Comparison of ENCODE assay signal across 8 cellular contexts in genomic region chr2:19901458-19902271, GRCh38. TPM values are rescaled to one million over a fixed set of nuclear protein-coding genes. Genes with fewer than 3 reads are reported as not detected.
DNase-seq lines count a peak whose midpoint lies in the region; ATAC-seq and TF ChIP-seq lines count a peak whose summit lies in the region.

TTC32 (minus strand) TSS chr2:19901983; CDS start chr2:19901854, 129 bp downstream.

- H3K27ac ChIP-seq in mammary epithelial cell (ENCODE audit: insufficient read depth, low read depth, low read length): peak within 1 kb of the TSS; percentile 97
- peak within 1 kb of the TSS; percentile 91 for H3K27ac ChIP-seq in smooth muscle cell (ENCODE audit: low read depth)

- H3K36me3 ChIP-seq in mammary epithelial cell (ENCODE audit: insufficient read depth, low read length): no peaks in the 10 kb centered on the region
- H3K36me3 ChIP-seq in smooth muscle cell (ENCODE audit: low read depth): no peaks in the 10 kb centered on the region

- peak within 1 kb of the TSS; percentile 100 for H3K9ac ChIP-seq in mammary epithelial cell (ENCODE audit: insufficient read depth, low read length)
- H3K9ac ChIP-seq in smooth muscle cell (ENCODE audit: low read depth): peak within 1 kb of the TSS; percentile 95

- intact Hi-C loops in mammary epithelial cell (cut with micrococcal nuclease): loop anchor here (1.0 to 5.0 kb wide), 3 partner anchors 10 to 197 kb away; no protein-coding TSS in a partner anchor

- DNase-seq in AG08396 (ENCODE audit: low spot score) (peak; percentile 96), NCI-H2227 treated with DMSO at 0.1 percent for 48 hours (lab: John Stamatoyannopoulos, UW) (peak; percentile 97), mammary epithelial cell (peak; percentile 95), iPS-NIHi7 (ENCODE audit: extremely low spot score) (peak; percentile 96), smooth muscle cell (lab: John Stamatoyannopoulos, UW; ENCODE audit: unreplicated experiment) (peak; percentile 96)

- ATAC-seq in HG03175 (IDR thresholded peaks at IDR 0.05; ENCODE audit: unreplicated experiment): peak; percentile 89

- H3K79me2 ChIP-seq in mammary epithelial cell (ENCODE audit: insufficient read depth, low read length) (peaks cover 41% of the 10 kb centered on the region), smooth muscle cell (ENCODE audit: low read depth) (peaks cover 41% of the 10 kb centered on the region)

- H3K4me1 ChIP-seq in mammary epithelial cell (ENCODE audit: insufficient read depth, low read length): peaks cover 23% of the 10 kb centered on the region
- H3K4me1 ChIP-seq in smooth muscle cell (ENCODE audit: low read depth): peaks cover 27% of the 10 kb centered on the region

- peak; percentile 90 for TF ChIP-seq POLR2A in GM18951 (IDR thresholded peaks at IDR 0.05; ENCODE audit: extremely low read depth, insufficient read depth, insufficient read length)

- H3K27me3 ChIP-seq in mammary epithelial cell (ENCODE audit: insufficient read depth, low read length) (no peaks in the 10 kb centered on the region), smooth muscle cell (ENCODE audit: low read depth) (peaks cover 5% of the 10 kb centered on the region)

- no peak for TF ChIP-seq CTCF in WI38 (IDR thresholded peaks at IDR 0.05; ENCODE audit: low read depth, low read length)
- TF ChIP-seq CTCF in mammary epithelial cell (conservative IDR thresholded peaks at IDR 0.05 in 1 of 2, IDR thresholded peaks at IDR 0.05 in 1 of 2; ENCODE audit: extremely low read depth in 1 of 2, insufficient read depth in 1 of 2, low read depth in 1 of 2, low read length in 2 of 2): no peak
- TF ChIP-seq CTCF in smooth muscle cell (IDR thresholded peaks at IDR 0.05; ENCODE audit: borderline replicate concordance, insufficient read depth, poor library complexity, severe bottlenecking): no peak

- peak within 1 kb of the TSS; percentile 89 for H2AFZ ChIP-seq in mammary epithelial cell (ENCODE audit: low read depth, low read length)
- H2AFZ ChIP-seq in smooth muscle cell (ENCODE audit: low read depth): peak within 1 kb of the TSS; percentile 89

- no TSS peak for BruUV-seq in mammary epithelial cell (replicated peaks; lab: Mats Ljungman, UMichigan)

- H4K20me1 ChIP-seq in mammary epithelial cell (ENCODE audit: insufficient read depth, low read length) (no peaks in the 10 kb centered on the region), smooth muscle cell (ENCODE audit: low read depth) (peaks cover 26% of the 10 kb centered on the region)

- dilution Hi-C loops in mammary epithelial cell (cut with HindIII; ENCODE audit: low sequenced_read_pairs): no loop called here

- under 1% methylated on average over 64 of the region's 70 CpGs for WGBS in mammary epithelial cell (ENCODE audit: low coverage, missing lambda C conversion rate)
- WGBS in smooth muscle cell (ENCODE audit: low lambda C conversion rate): under 1% methylated on average over 67 of the region's 70 CpGs

- H3K4me3 ChIP-seq in WI38 (ENCODE audit: low read depth, low read length): peak within 1 kb of the TSS; percentile 95
- peak within 1 kb of the TSS; percentile 92 to 94 (median 93) for H3K4me3 ChIP-seq in mammary epithelial cell (replicated peaks in 1 of 3; ENCODE audit: insufficient read depth in 1 of 3, low read depth in 2 of 3, low read length in 3 of 3)
- peak within 1 kb of the TSS; percentile 68 for H3K4me3 ChIP-seq in smooth muscle cell

- no peaks in the 10 kb centered on the region for H3K9me3 ChIP-seq in mammary epithelial cell (replicated peaks; ENCODE audit: insufficient read depth, low read length)
- H3K9me3 ChIP-seq in smooth muscle cell (replicated peaks; ENCODE audit: low read depth): no peaks in the 10 kb centered on the region

- peaks cover 3% of the 10 kb centered on the region for H3F3A ChIP-seq in smooth muscle cell (ENCODE audit: low read depth)

- in situ Hi-C loops in GM18951 (cut with MboI; ENCODE audit: low sequenced_read_pairs, unreplicated experiment): no loop called here
- in situ Hi-C loops in mammary epithelial cell (cut with MboI; ENCODE audit: low sequenced_read_pairs in 2 of 2): no loop called here

- CTCF ChIA-PET in mammary epithelial cell (lab: Charles Lee; ENCODE audit: low non-redundant PET): no interaction called here

- H3K4me2 ChIP-seq in mammary epithelial cell (ENCODE audit: insufficient read depth, low read depth, low read length) (peak within 1 kb of the TSS; percentile 90), smooth muscle cell (peak within 1 kb of the TSS; percentile 94)

RNA-seq across cellular contexts. Expression of gene TTC32, which starts in this region (rescaled TPM):
- 10 to 100 TPM in 1 of 2 donors, 1 to 10 TPM in 1; 8.0 to 12.5 TPM for total RNA-seq in mammary epithelial cell
- 4.8 TPM for polyA plus RNA-seq in mammary epithelial cell
- not detected for polyA minus RNA-seq in mammary epithelial cell
- total RNA-seq in smooth muscle cell: 6.2 and 12.5 TPM in 2 replicates
- 5.1 and 5.2 TPM in 2 replicates for polyA plus RNA-seq in smooth muscle cell

Comparison
In these comparisons a context has a peak if more than half of its experiments do, and no peak if none do; other contexts are left out.
1. Peak in every context shown above with its lines: DNase-seq, ATAC-seq, H3K4me3 ChIP-seq and H3K27ac ChIP-seq.